Comparison of ENCODE assay signal across 1 cellular context in the genomic region with DNA sequence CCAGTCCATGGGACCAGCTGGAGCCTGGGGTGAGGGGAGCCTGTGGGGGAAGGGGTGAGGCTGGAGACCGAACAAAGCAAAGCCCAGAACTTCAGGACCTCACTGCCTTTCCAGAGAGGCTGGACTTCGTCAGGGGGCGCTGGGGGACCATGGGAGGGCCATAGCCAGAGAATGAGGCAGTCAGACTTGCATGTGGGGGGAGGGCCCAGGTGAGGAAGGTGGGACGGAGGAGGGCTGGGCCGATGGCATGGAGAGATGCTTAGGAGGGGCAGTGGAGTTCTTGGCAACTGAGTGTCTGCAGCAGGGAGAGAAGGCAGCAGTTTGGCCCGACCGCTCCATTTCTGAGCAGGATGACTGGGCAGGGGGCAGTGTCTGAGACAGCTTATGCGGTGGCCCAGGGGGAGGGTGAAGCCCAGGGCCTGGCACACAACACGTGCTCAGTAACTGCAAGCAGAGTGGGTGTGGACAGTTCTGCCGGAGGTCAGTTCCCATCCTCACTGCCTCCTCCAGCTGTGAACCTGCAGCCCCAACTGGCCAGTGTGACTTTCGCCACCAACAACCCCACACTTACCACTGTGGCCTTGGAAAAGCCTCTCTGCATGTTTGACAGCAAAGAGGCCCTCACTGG.
TF ChIP-seq lines count a peak whose summit lies in the region.

No MANE protein-coding gene starts in this region.

TF ChIP-seq in SK-N-SH, 30 proteins besides CTCF, POLR2A, EP300 and RAD21 (continued from another document):
- no peak for TF ChIP-seq MXI1 (IDR thresholded peaks at IDR 0.05; ENCODE audit: low read depth, low read length)
- TF ChIP-seq, protein P1, sequence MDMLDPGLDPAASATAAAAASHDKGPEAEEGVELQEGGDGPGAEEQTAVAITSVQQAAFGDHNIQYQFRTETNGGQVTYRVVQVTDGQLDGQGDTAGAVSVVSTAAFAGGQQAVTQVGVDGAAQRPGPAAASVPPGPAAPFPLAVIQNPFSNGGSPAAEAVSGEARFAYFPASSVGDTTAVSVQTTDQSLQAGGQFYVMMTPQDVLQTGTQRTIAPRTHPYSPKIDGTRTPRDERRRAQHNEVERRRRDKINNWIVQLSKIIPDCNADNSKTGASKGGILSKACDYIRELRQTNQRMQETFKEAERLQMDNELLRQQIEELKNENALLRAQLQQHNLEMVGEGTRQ (IDR thresholded peaks at IDR 0.05; ENCODE audit: borderline replicate concordance, low read depth, low read length): no peak
